ENCODE assay signal across 1 cellular context in the genomic region with DNA sequence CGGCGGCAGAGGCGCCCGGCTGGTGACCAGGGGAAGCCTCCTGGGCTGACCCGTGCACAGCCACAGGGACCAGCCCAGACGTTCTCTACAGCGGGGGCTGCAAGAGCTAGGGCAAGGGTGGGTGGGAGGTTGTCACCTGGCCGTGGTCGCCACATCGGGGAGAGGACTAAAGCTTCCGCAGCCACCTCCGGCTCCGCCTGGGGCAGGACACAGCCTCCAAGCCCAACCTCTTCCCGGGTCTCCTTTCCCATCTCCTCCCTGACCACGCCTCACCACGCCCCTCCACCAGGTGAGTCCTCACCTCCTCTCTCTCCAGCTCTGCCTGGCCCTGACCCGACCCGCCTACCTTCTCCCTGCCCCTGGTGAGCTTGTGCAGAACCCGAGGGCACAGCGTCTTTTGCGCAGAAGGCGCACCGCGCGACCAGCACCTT.
TF ChIP-seq lines count a peak whose summit lies in the region.

No MANE protein-coding gene starts in this region.

TF ChIP-seq in GM23338, 12 proteins besides CTCF, POLR2A, EP300 and RAD21 (continued from another document):
- TF ChIP-seq, protein P1, sequence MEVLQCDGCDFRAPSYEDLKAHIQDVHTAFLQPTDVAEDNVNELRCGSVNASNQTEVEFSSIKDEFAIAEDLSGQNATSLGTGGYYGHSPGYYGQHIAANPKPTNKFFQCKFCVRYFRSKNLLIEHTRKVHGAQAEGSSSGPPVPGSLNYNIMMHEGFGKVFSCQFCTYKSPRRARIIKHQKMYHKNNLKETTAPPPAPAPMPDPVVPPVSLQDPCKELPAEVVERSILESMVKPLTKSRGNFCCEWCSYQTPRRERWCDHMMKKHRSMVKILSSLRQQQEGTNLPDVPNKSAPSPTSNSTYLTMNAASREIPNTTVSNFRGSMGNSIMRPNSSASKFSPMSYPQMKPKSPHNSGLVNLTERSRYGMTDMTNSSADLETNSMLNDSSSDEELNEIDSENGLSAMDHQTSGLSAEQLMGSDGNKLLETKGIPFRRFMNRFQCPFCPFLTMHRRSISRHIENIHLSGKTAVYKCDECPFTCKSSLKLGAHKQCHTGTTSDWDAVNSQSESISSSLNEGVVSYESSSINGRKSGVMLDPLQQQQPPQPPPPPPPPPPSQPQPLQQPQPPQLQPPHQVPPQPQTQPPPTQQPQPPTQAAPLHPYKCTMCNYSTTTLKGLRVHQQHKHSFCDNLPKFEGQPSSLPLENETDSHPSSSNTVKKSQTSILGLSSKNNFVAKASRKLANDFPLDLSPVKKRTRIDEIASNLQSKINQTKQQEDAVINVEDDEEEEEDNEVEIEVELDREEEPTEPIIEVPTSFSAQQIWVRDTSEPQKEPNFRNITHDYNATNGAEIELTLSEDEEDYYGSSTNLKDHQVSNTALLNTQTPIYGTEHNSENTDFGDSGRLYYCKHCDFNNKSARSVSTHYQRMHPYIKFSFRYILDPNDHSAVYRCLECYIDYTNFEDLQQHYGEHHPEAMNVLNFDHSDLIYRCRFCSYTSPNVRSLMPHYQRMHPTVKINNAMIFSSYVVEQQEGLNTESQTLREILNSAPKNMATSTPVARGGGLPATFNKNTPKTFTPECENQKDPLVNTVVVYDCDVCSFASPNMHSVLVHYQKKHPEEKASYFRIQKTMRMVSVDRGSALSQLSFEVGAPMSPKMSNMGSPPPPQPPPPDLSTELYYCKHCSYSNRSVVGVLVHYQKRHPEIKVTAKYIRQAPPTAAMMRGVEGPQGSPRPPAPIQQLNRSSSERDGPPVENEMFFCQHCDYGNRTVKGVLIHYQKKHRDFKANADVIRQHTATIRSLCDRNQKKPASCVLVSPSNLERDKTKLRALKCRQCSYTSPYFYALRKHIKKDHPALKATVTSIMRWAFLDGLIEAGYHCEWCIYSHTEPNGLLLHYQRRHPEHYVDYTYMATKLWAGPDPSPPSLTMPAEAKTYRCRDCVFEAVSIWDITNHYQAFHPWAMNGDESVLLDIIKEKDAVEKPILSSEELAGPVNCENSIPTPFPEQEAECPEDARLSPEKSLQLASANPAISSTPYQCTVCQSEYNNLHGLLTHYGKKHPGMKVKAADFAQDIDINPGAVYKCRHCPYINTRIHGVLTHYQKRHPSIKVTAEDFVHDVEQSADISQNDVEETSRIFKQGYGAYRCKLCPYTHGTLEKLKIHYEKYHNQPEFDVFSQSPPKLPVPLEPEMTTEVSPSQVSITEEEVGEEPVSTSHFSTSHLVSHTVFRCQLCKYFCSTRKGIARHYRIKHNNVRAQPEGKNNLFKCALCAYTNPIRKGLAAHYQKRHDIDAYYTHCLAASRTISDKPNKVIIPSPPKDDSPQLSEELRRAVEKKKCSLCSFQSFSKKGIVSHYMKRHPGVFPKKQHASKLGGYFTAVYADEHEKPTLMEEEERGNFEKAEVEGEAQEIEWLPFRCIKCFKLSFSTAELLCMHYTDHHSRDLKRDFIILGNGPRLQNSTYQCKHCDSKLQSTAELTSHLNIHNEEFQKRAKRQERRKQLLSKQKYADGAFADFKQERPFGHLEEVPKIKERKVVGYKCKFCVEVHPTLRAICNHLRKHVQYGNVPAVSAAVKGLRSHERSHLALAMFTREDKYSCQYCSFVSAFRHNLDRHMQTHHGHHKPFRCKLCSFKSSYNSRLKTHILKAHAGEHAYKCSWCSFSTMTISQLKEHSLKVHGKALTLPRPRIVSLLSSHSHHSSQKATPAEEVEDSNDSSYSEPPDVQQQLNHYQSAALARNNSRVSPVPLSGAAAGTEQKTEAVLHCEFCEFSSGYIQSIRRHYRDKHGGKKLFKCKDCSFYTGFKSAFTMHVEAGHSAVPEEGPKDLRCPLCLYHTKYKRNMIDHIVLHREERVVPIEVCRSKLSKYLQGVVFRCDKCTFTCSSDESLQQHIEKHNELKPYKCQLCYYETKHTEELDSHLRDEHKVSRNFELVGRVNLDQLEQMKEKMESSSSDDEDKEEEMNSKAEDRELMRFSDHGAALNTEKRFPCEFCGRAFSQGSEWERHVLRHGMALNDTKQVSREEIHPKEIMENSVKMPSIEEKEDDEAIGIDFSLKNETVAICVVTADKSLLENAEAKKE (CRISPR knock-in tag; IDR thresholded peaks at IDR 0.05): no peak
- TF ChIP-seq CREB1 (CRISPR knock-in tag; IDR thresholded peaks at IDR 0.05; ENCODE audit: low read depth): no peak
- TF ChIP-seq JUNB (IDR thresholded peaks at IDR 0.05; ENCODE audit: unreplicated experiment): no peak
